ENCODE assay signal across 8 cellular contexts in genomic region chr7:101217388-101218235, GRCh38. TPM values are rescaled to one million over a fixed set of nuclear protein-coding genes. Genes with fewer than 3 reads are reported as not detected.
DNase-seq lines count a peak whose midpoint lies in the region; ATAC-seq and TF ChIP-seq lines count a peak whose summit lies in the region.

TSS of gene PLOD3 (minus strand) at chr7:101217581. CDS start at chr7:101217274, 307 bp downstream.
TSS of gene ZNHIT1 (plus strand) at chr7:101218165. CDS start at chr7:101218196, 31 bp downstream.

- H3K4me3 Mint-ChIP-seq in natural killer cell treated with Interleukin-12 subunit alpha and Interleukin-12 subunit beta and Interleukin-15 and Interleukin-18, amount 100 ng/mL, for 72 hours, result peak within 1 kb of the TSS; percentile 97

- peaks cover 2% of the 10 kb centered on the region for H3K36me3 ChIP-seq in H7 (replicated peaks; ENCODE audit: control insufficient read depth, insufficient read depth, low read length)

- no peaks in the 10 kb centered on the region for H3K36me3 Mint-ChIP-seq in natural killer cell treated with Interleukin-12 subunit alpha and Interleukin-12 subunit beta and Interleukin-15 and Interleukin-18, amount 100 ng/mL, for 72 hours

- H3K4me3 ChIP-seq in H7 (ENCODE audit: insufficient read depth, low read depth, low read length) (peak within 1 kb of the TSS; percentile 76), fibroblast of pulmonary artery (replicated peaks; ENCODE audit: low read depth, low read length) (peak within 1 kb of the TSS; percentile 91)

- no peaks in the 10 kb centered on the region; the same call in 1 of the 2 replicates for H3K27me3 ChIP-seq in H7 (ENCODE audit: control insufficient read depth, insufficient read depth, low read length)

- H3K9me3 Mint-ChIP-seq in natural killer cell treated with Interleukin-12 subunit alpha and Interleukin-12 subunit beta and Interleukin-15 and Interleukin-18, amount 100 ng/mL, for 72 hours, result no peaks in the 10 kb centered on the region

- peak; percentile 81 to 88 for ATAC-seq in natural killer cell treated with Interleukin-12 subunit alpha and Interleukin-12 subunit beta and Interleukin-15 and Interleukin-18, amount 100 ng/mL, for 72 hours
- ATAC-seq in stimulated activated naive CD8-positive, alpha-beta T cell treated with anti-CD3 and anti-CD28 coated beads, Interleukin-15, Interleukin-2, amounts not matched to agents 100 U/mL and 50 U/mL, for 24 hours, result peak; percentile 67

- no peaks in the 10 kb centered on the region for H3K27me3 Mint-ChIP-seq in natural killer cell treated with Interleukin-12 subunit alpha and Interleukin-12 subunit beta and Interleukin-15 and Interleukin-18, amount 100 ng/mL, for 72 hours

- H3K4me1 Mint-ChIP-seq in natural killer cell treated with Interleukin-12 subunit alpha and Interleukin-12 subunit beta and Interleukin-15 and Interleukin-18, amount 100 ng/mL, for 72 hours (ENCODE audit: low read depth in 2 of 2), result peaks cover 30 to 34% of the 10 kb centered on the region in 2 donors

- no peak for TF ChIP-seq CTCF in fibroblast of pulmonary artery (IDR thresholded peaks at IDR 0.05; ENCODE audit: low read length, missing control alignments)

- peak within 1 kb of the TSS; percentile 91 to 97 for H3K27ac Mint-ChIP-seq in natural killer cell treated with Interleukin-12 subunit alpha and Interleukin-12 subunit beta and Interleukin-15 and Interleukin-18, amount 100 ng/mL, for 72 hours

- DNase-seq in ELF-1 (ENCODE audit: low read depth, low spot score) (peak; percentile 96), H7 (peak; percentile 100), M059J (ENCODE audit: low read depth) (peak; percentile 99), SHP77 (lab: John Stamatoyannopoulos, UW) (peak; percentile 96 to 97), fibroblast of pulmonary artery (ENCODE audit: low read depth) (peak; percentile 99)
- peak; percentile 89 for DNase-seq in activated effector memory CD4-positive, alpha-beta T cell treated with Interleukin-2 at 50 U/mL for 16 hours
- peak; percentile 95 for DNase-seq in natural killer cell treated with Interleukin-12 subunit alpha and Interleukin-12 subunit beta and Interleukin-15 and Interleukin-18, amount 100 ng/mL, for 72 hours (ENCODE audit: low spot score)
- DNase-seq in stimulated activated naive CD8-positive, alpha-beta T cell treated with anti-CD3 and anti-CD28 coated beads, Interleukin-15, Interleukin-2, amounts not matched to agents 100 U/mL and 50 U/mL, for 24 hours, result peak; percentile 95

RNA-seq across cellular contexts. Expression of gene PLOD3, which starts in this region (rescaled TPM):
- 41.9 and 48.3 TPM in 2 replicates for total RNA-seq in H7 (2014; rRNA removed; shearing (Covaris generic))
- total RNA-seq in M059J (2014; rRNA removed; shearing (Covaris generic)), result 69.0 and 129 TPM in 2 replicates
- 10 to 100 TPM; 66.2 to 72.3 TPM for total RNA-seq in natural killer cell treated with Interleukin-12 subunit alpha and Interleukin-12 subunit beta and Interleukin-15 and Interleukin-18, amount 100 ng/mL, for 72 hours

RNA-seq across cellular contexts. Expression of gene ZNHIT1, which starts in this region (rescaled TPM):
- 58.9 and 83.3 TPM in 2 replicates for total RNA-seq in H7 (2014; rRNA removed; shearing (Covaris generic))
- 110 and 134 TPM in 2 replicates for total RNA-seq in M059J (2014; rRNA removed; shearing (Covaris generic))
- total RNA-seq in natural killer cell treated with Interleukin-12 subunit alpha and Interleukin-12 subunit beta and Interleukin-15 and Interleukin-18, amount 100 ng/mL, for 72 hours, result 10 to 100 TPM; 57.6 to 57.8 TPM

Comparison
In these comparisons a context has a peak if more than half of its experiments do, and no peak if none do; other contexts are left out.
1. Peak in every context shown above with its lines: DNase-seq, ATAC-seq and H3K4me3 ChIP-seq.